8 cellular contexts compared by ENCODE assay signal in the genomic region with DNA sequence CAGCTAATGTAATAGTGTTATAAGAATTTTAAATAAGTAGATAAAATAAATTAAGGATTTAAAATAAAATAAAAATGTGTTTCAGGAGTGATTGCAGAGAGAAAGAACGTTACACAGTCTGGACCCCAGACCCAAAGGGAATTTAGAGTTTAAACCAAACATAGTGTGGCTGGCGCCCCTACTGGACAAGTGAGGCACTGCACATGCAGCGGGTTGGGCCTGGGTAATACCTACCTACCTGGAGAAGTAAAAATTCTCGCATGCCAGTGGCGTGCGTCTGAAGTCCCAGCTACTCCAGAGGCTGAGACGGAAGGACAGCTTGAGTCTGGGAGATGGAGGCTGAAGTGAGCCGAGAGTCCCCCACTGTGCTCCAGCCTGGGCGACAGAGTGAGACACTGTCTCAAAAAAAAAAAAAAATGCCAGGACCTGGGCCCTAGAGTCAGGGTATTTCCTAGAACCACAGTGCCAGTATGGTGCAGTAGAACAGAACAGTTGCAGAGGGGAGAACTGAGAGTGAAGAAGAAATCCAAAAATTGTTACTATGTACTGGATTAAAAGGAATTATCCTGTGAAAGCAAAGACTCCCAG.
DNase-seq lines count a peak whose midpoint lies in the region; ATAC-seq, FAIRE-seq and TF ChIP-seq lines count a peak whose summit lies in the region.

No MANE protein-coding gene starts in this region.

- H3K36me3 ChIP-seq in ascending aorta, result no peaks in the 10 kb centered on the region

- no peaks in the 10 kb centered on the region for H3K36me3 Mint-ChIP-seq in T-helper 2 cell treated with Interferon-gamma antibody and Interleukin-4, amounts not matched to agents 5 μg/mL and 100 μg/mL, for 36 hours (ENCODE audit: low read depth)
- no peaks in the 10 kb centered on the region for H3K36me3 Mint-ChIP-seq in activated T-helper 2 cell treated with anti-CD3 and anti-CD28 coated beads, Interferon-gamma antibody, Interleukin-2, Interleukin-4, amounts not matched to agents 10 μg/mL and 5 μg/mL and 100 μg/mL, durations not matched to agents 14 hours and 24 hours and 36 hours (ENCODE audit: low read depth)

- no peaks in the 10 kb centered on the region for H3K9me3 ChIP-seq in ascending aorta

- no peak overlapping the region for H3K27ac ChIP-seq in ascending aorta

- FAIRE-seq in urothelium cell line (lab: Jason Lieb, UNC), result no peak

- no peak overlapping the region for H3K4me3 Mint-ChIP-seq in T-helper 2 cell treated with Interferon-gamma antibody and Interleukin-4, amounts not matched to agents 5 μg/mL and 100 μg/mL, for 36 hours
- no peak overlapping the region for H3K4me3 Mint-ChIP-seq in activated T-helper 2 cell treated with anti-CD3 and anti-CD28 coated beads, Interferon-gamma antibody, Interleukin-2, Interleukin-4, amounts not matched to agents 10 μg/mL and 5 μg/mL and 100 μg/mL, durations not matched to agents 14 hours and 24 hours and 36 hours (ENCODE audit: low read depth)

- no peak overlapping the region for H3K4me3 ChIP-seq in ascending aorta

- H3K9me3 Mint-ChIP-seq in T-helper 2 cell treated with Interferon-gamma antibody and Interleukin-4, amounts not matched to agents 5 μg/mL and 100 μg/mL, for 36 hours, result no peaks in the 10 kb centered on the region
- no peaks in the 10 kb centered on the region for H3K9me3 Mint-ChIP-seq in activated T-helper 2 cell treated with anti-CD3 and anti-CD28 coated beads, Interferon-gamma antibody, Interleukin-2, Interleukin-4, amounts not matched to agents 10 μg/mL and 5 μg/mL and 100 μg/mL, durations not matched to agents 14 hours and 24 hours and 36 hours

- intact Hi-C loops in activated T-helper 2 cell treated with anti-CD3 and anti-CD28 coated beads, Interferon-gamma antibody, Interleukin-2, Interleukin-4, amounts not matched to agents 10 μg/mL and 5 μg/mL and 100 μg/mL, durations not matched to agents 14 hours and 24 hours and 36 hours (cut with micrococcal nuclease), result no loop called here
- intact Hi-C loops in ascending aorta (cut with DNase I), result no loop called here

- TF ChIP-seq CTCF in ascending aorta (IDR thresholded peaks at IDR 0.05), result peak in 1 of 3 experiments; percentile 26

- peak; percentile 61 for ATAC-seq in HG03521 (IDR thresholded peaks at IDR 0.05; ENCODE audit: unreplicated experiment)

- H3K27me3 ChIP-seq in ascending aorta, result no peaks in the 10 kb centered on the region

- H3K4me1 ChIP-seq in ascending aorta, result peaks cover 0 to 5% of the 10 kb centered on the region in 2 donors

- DNase-seq in T-helper 2 cell (peak in 4 of 5 experiments; percentile 9 to 20 (median 15)), activated T-cell treated with anti-CD3 and anti-CD28 coated beads for 24 hours (ENCODE audit: low read depth) (peak; percentile 26), iPS-NIHi7 (ENCODE audit: extremely low spot score) (peak; percentile 72), urothelium cell line (ENCODE audit: low spot score) (peak; percentile 14), ascending aorta (ENCODE audit: low spot score in 2 of 2) (no peak)
- no peak for DNase-seq in T-helper 2 cell treated with Interferon-gamma antibody and Interleukin-4, amounts not matched to agents 5 μg/mL and 100 μg/mL, for 36 hours (ENCODE audit: low spot score)
- DNase-seq in activated T-helper 2 cell treated with anti-CD3 and anti-CD28 coated beads, Interferon-gamma antibody, Interleukin-2, Interleukin-4, amounts not matched to agents 10 μg/mL and 5 μg/mL and 100 μg/mL, durations not matched to agents 14 hours and 24 hours and 36 hours (ENCODE audit: low spot score), result no peak

- no peak overlapping the region for H3K27ac Mint-ChIP-seq in T-helper 2 cell treated with Interferon-gamma antibody and Interleukin-4, amounts not matched to agents 5 μg/mL and 100 μg/mL, for 36 hours
- no peak overlapping the region for H3K27ac Mint-ChIP-seq in activated T-helper 2 cell treated with anti-CD3 and anti-CD28 coated beads, Interferon-gamma antibody, Interleukin-2, Interleukin-4, amounts not matched to agents 10 μg/mL and 5 μg/mL and 100 μg/mL, durations not matched to agents 14 hours and 24 hours and 36 hours

- no peaks in the 10 kb centered on the region for H3K4me1 Mint-ChIP-seq in T-helper 2 cell treated with Interferon-gamma antibody and Interleukin-4, amounts not matched to agents 5 μg/mL and 100 μg/mL, for 36 hours (ENCODE audit: low read depth)
- peaks cover 2% of the 10 kb centered on the region for H3K4me1 Mint-ChIP-seq in activated T-helper 2 cell treated with anti-CD3 and anti-CD28 coated beads, Interferon-gamma antibody, Interleukin-2, Interleukin-4, amounts not matched to agents 10 μg/mL and 5 μg/mL and 100 μg/mL, durations not matched to agents 14 hours and 24 hours and 36 hours (ENCODE audit: low read depth)

- H3K27me3 Mint-ChIP-seq in T-helper 2 cell treated with Interferon-gamma antibody and Interleukin-4, amounts not matched to agents 5 μg/mL and 100 μg/mL, for 36 hours (ENCODE audit: low read depth), result peaks cover 2% of the 10 kb centered on the region
- peaks cover 6% of the 10 kb centered on the region for H3K27me3 Mint-ChIP-seq in activated T-helper 2 cell treated with anti-CD3 and anti-CD28 coated beads, Interferon-gamma antibody, Interleukin-2, Interleukin-4, amounts not matched to agents 10 μg/mL and 5 μg/mL and 100 μg/mL, durations not matched to agents 14 hours and 24 hours and 36 hours (ENCODE audit: low read depth)

Comparison
In these comparisons a context has a peak if more than half of its experiments do, and no peak if none do; other contexts are left out.
1. DNase-seq: peak in T-helper 2 cell (4 of 5), activated T-cell treated with anti-CD3 and anti-CD28 coated beads for 24 hours (single experiment), iPS-NIHi7 (single experiment) and urothelium cell line (single experiment); none in T-helper 2 cell treated with Interferon-gamma antibody and Interleukin-4, amounts not matched to agents 5 μg/mL and 100 μg/mL, for 36 hours (single experiment), activated T-helper 2 cell treated with anti-CD3 and anti-CD28 coated beads, Interferon-gamma antibody, Interleukin-2, Interleukin-4, amounts not matched to agents 10 μg/mL and 5 μg/mL and 100 μg/mL, durations not matched to agents 14 hours and 24 hours and 36 hours (single experiment) and ascending aorta (0 of 2).